ENCODE assay signal across 35 cellular contexts in the genomic region with DNA sequence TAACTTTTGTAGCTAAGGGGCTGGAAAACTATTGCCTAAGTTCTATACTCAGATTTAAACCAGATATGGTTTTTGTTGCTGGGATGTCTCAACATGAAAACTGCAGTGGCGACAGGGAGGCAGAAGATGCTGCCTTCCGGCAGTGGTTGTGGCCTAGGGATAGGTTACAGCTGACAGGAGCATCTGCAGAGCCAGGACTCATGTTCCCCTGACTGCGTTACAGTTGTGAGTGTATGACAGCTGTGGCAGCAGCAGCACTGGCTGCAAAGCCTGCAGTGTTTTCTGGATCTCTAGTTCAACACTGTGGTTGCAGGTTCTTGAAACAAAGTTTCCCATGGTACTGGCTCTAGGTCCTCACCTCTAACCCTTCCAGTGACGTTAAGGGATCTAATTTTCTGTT.
"Had no signal": no experiment of that assay in that cellular context is flagged by ENCODE, and none has a peak within 500 bp of the region (broad histone marks: within the 10 kb centered on the region; RNA-seq: fewer than 3 reads in every experiment).

No MANE protein-coding gene starts in this region.

- H3K4me1 ChIP-seq: adrenal gland, body of pancreas, esophagus muscularis mucosa, foreskin keratinocyte, gastrocnemius medialis, heart left ventricle had no signal

- H3K4me3 ChIP-seq: adrenal gland, body of pancreas, esophagus muscularis mucosa, gastrocnemius medialis, heart left ventricle had no signal

- H3K36me3 ChIP-seq: adrenal gland, esophagus muscularis mucosa, gastrocnemius medialis, heart left ventricle, WERI-Rb-1 had no signal

- ATAC-seq: activated CD4-positive, alpha-beta T cell treated with anti-CD3 and anti-CD28 coated beads for 36 hours; activated CD8-positive, alpha-beta memory T cell treated with anti-CD3 and anti-CD28 coated beads, Interleukin-2, amount 10 ng/mL, durations not matched to agents 7 days and 5 days; activated CD8-positive, alpha-beta T cell treated with anti-CD3 and anti-CD28 coated beads, Interleukin-2, amount 10 ng/mL, durations not matched to agents 7 days and 5 days; activated naive CD8-positive, alpha-beta T cell treated with anti-CD3 and anti-CD28 coated beads, Interleukin-2, amount 50 U/mL, for 24 hours; body of pancreas; effector memory CD8-positive, alpha-beta T cell; foreskin keratinocyte; gastrocnemius medialis; heart left ventricle had no signal

- H3K27me3 Mint-ChIP-seq: activated CD4-positive, alpha-beta memory T cell treated with anti-CD3 and anti-CD28 coated beads for 36 hours; activated CD4-positive, alpha-beta T cell treated with anti-CD3 and anti-CD28 coated beads for 36 hours; activated CD4-positive, alpha-beta T cell treated with anti-CD3 and anti-CD28 coated beads, Interleukin-2, amount 10 ng/mL, durations not matched to agents 24 days and 14 days; activated CD8-positive, alpha-beta memory T cell treated with anti-CD3 and anti-CD28 coated beads, Interleukin-2, amount 10 ng/mL, durations not matched to agents 7 days and 5 days; activated naive CD4-positive, alpha-beta T cell treated with anti-CD3 and anti-CD28 coated beads, Interleukin-2, amount 50 U/mL, for 24 hours; activated naive CD8-positive, alpha-beta T cell treated with anti-CD3 and anti-CD28 coated beads for 36 hours; activated naive CD8-positive, alpha-beta T cell treated with anti-CD3 and anti-CD28 coated beads, Interleukin-2, amount 50 U/mL, for 24 hours; effector memory CD8-positive, alpha-beta T cell had no signal

- H3K9me3 ChIP-seq: adrenal gland, body of pancreas, esophagus muscularis mucosa, gastrocnemius medialis had no signal

- H3K9me3 Mint-ChIP-seq: activated CD4-positive, alpha-beta T cell treated with anti-CD3 and anti-CD28 coated beads, Interleukin-2, amount 10 ng/mL, durations not matched to agents 24 days and 14 days; activated naive CD8-positive, alpha-beta T cell treated with anti-CD3 and anti-CD28 coated beads for 36 hours had no signal

- H3K27ac Mint-ChIP-seq: activated CD4-positive, alpha-beta memory T cell treated with anti-CD3 and anti-CD28 coated beads for 36 hours; activated CD4-positive, alpha-beta T cell treated with anti-CD3 and anti-CD28 coated beads for 36 hours; activated CD4-positive, alpha-beta T cell treated with anti-CD3 and anti-CD28 coated beads, Interleukin-2, amount 10 ng/mL, durations not matched to agents 24 days and 14 days; activated CD8-positive, alpha-beta memory T cell treated with anti-CD3 and anti-CD28 coated beads, Interleukin-2, amount 10 ng/mL, durations not matched to agents 7 days and 5 days; activated CD8-positive, alpha-beta T cell treated with anti-CD3 and anti-CD28 coated beads, Interleukin-2, amount 10 ng/mL, durations not matched to agents 7 days and 5 days; activated naive CD4-positive, alpha-beta T cell treated with anti-CD3 and anti-CD28 coated beads for 36 hours; activated naive CD4-positive, alpha-beta T cell treated with anti-CD3 and anti-CD28 coated beads, Interleukin-2, amount 50 U/mL, for 24 hours; activated naive CD8-positive, alpha-beta T cell treated with anti-CD3 and anti-CD28 coated beads for 36 hours; activated naive CD8-positive, alpha-beta T cell treated with anti-CD3 and anti-CD28 coated beads, Interleukin-2, amount 50 U/mL, for 24 hours; activated T-helper 1 cell treated with anti-CD3 and anti-CD28 coated beads, Interleukin-12 subunit alpha, Interleukin-12 subunit beta, Interleukin-2, Interleukin-4 antibody, amounts not matched to agents 30 ng/mL and 10 ng/mL and 1 ng/mL, durations not matched to agents 14 hours and 24 hours and 36 hours; activated T-helper 2 cell treated with anti-CD3 and anti-CD28 coated beads, Interferon-gamma antibody, Interleukin-2, Interleukin-4, amounts not matched to agents 10 μg/mL and 5 μg/mL and 100 μg/mL, durations not matched to agents 14 hours and 24 hours and 36 hours; effector memory CD8-positive, alpha-beta T cell; T-helper 2 cell treated with Interferon-gamma antibody and Interleukin-4, amounts not matched to agents 5 μg/mL and 100 μg/mL, for 36 hours had no signal

- H3K36me3 Mint-ChIP-seq: activated CD4-positive, alpha-beta memory T cell treated with anti-CD3 and anti-CD28 coated beads for 36 hours; activated CD8-positive, alpha-beta memory T cell treated with anti-CD3 and anti-CD28 coated beads, Interleukin-2, amount 10 ng/mL, durations not matched to agents 7 days and 5 days; activated naive CD4-positive, alpha-beta T cell treated with anti-CD3 and anti-CD28 coated beads, Interleukin-2, amount 50 U/mL, for 24 hours; activated naive CD8-positive, alpha-beta T cell treated with anti-CD3 and anti-CD28 coated beads for 36 hours had no signal

- H3K27ac ChIP-seq: adrenal gland, body of pancreas, esophagus muscularis mucosa, foreskin keratinocyte, gastrocnemius medialis, heart left ventricle, WERI-Rb-1 had no signal

- H3K4me3 Mint-ChIP-seq: activated CD4-positive, alpha-beta memory T cell treated with anti-CD3 and anti-CD28 coated beads for 36 hours; activated CD4-positive, alpha-beta T cell treated with anti-CD3 and anti-CD28 coated beads for 36 hours; activated CD4-positive, alpha-beta T cell treated with anti-CD3 and anti-CD28 coated beads, Interleukin-2, amount 10 ng/mL, durations not matched to agents 24 days and 14 days; activated CD8-positive, alpha-beta memory T cell treated with anti-CD3 and anti-CD28 coated beads, Interleukin-2, amount 10 ng/mL, durations not matched to agents 7 days and 5 days; activated CD8-positive, alpha-beta T cell treated with anti-CD3 and anti-CD28 coated beads, Interleukin-2, amount 10 ng/mL, durations not matched to agents 7 days and 5 days; activated naive CD4-positive, alpha-beta T cell treated with anti-CD3 and anti-CD28 coated beads for 36 hours; activated naive CD4-positive, alpha-beta T cell treated with anti-CD3 and anti-CD28 coated beads, Interleukin-2, amount 50 U/mL, for 24 hours; activated naive CD8-positive, alpha-beta T cell treated with anti-CD3 and anti-CD28 coated beads for 36 hours; activated naive CD8-positive, alpha-beta T cell treated with anti-CD3 and anti-CD28 coated beads, Interleukin-2, amount 50 U/mL, for 24 hours; activated T-helper 1 cell treated with anti-CD3 and anti-CD28 coated beads, Interleukin-12 subunit alpha, Interleukin-12 subunit beta, Interleukin-2, Interleukin-4 antibody, amounts not matched to agents 30 ng/mL and 10 ng/mL and 1 ng/mL, durations not matched to agents 14 hours and 24 hours and 36 hours; effector memory CD8-positive, alpha-beta T cell; T-helper 2 cell treated with Interferon-gamma antibody and Interleukin-4, amounts not matched to agents 5 μg/mL and 100 μg/mL, for 36 hours had no signal

- DNase-seq: activated CD4-positive, alpha-beta memory T cell treated with anti-CD3 and anti-CD28 coated beads for 36 hours; activated CD4-positive, alpha-beta T cell treated with anti-CD3 and anti-CD28 coated beads for 36 hours; activated CD4-positive, alpha-beta T cell treated with anti-CD3 and anti-CD28 coated beads, Interleukin-2, amount 10 ng/mL, durations not matched to agents 24 days and 14 days; activated CD4-positive, CD25-positive, alpha-beta regulatory T cell; activated CD4-positive, CD25-positive, alpha-beta regulatory T cell treated with anti-CD3 and anti-CD28 coated beads, Interleukin-2, amount 50 U/mL, for 72 hours; activated CD8-positive, alpha-beta memory T cell treated with anti-CD3 and anti-CD28 coated beads, Interleukin-2, amount 10 ng/mL, durations not matched to agents 7 days and 5 days; activated CD8-positive, alpha-beta memory T cell treated with anti-CD3 and anti-CD28 coated beads, Interleukin-2, amount 50 U/mL, for 4 hours; activated CD8-positive, alpha-beta T cell treated with anti-CD3 and anti-CD28 coated beads, Interleukin-2, amount 10 ng/mL, durations not matched to agents 7 days and 5 days; activated effector memory CD4-positive, alpha-beta T cell treated with anti-CD3 and anti-CD28 coated beads, Interleukin-2, amount 50 U/mL, for 16 hours; activated naive CD4-positive, alpha-beta T cell treated with anti-CD3 and anti-CD28 coated beads for 36 hours; activated naive CD8-positive, alpha-beta T cell treated with anti-CD3 and anti-CD28 coated beads for 36 hours; activated naive CD8-positive, alpha-beta T cell treated with anti-CD3 and anti-CD28 coated beads, Interleukin-2, amount 50 U/mL, for 24 hours; activated T-cell treated with anti-CD3 and anti-CD28 coated beads, Interleukin-2, amount 50 U/mL, for 1 hour; activated T-cell treated with anti-CD3 and anti-CD28 coated beads, Interleukin-2, amount 50 U/mL, for 48 hours; adrenal gland; amygdala; aorta; body of pancreas; caudate nucleus; cortex of kidney; dermis blood vessel endothelial cell; effector CD4-positive, alpha-beta T cell; effector memory CD8-positive, alpha-beta T cell; erythroblast; foreskin keratinocyte; gastrocnemius medialis; glutamatergic neuron; heart left ventricle; T1000; WERI-Rb-1 had no signal

- H3K27me3 ChIP-seq: adrenal gland, body of pancreas, esophagus muscularis mucosa, foreskin keratinocyte, gastrocnemius medialis, heart left ventricle had no signal

- H3K4me1 Mint-ChIP-seq: activated CD4-positive, alpha-beta T cell treated with anti-CD3 and anti-CD28 coated beads for 36 hours; activated CD4-positive, alpha-beta T cell treated with anti-CD3 and anti-CD28 coated beads, Interleukin-2, amount 10 ng/mL, durations not matched to agents 24 days and 14 days; activated CD8-positive, alpha-beta memory T cell treated with anti-CD3 and anti-CD28 coated beads, Interleukin-2, amount 10 ng/mL, durations not matched to agents 7 days and 5 days; activated naive CD4-positive, alpha-beta T cell treated with anti-CD3 and anti-CD28 coated beads, Interleukin-2, amount 50 U/mL, for 24 hours; activated naive CD8-positive, alpha-beta T cell treated with anti-CD3 and anti-CD28 coated beads for 36 hours; activated naive CD8-positive, alpha-beta T cell treated with anti-CD3 and anti-CD28 coated beads, Interleukin-2, amount 50 U/mL, for 24 hours had no signal
